10 cellular contexts compared by ENCODE assay signal in the genomic region with DNA sequence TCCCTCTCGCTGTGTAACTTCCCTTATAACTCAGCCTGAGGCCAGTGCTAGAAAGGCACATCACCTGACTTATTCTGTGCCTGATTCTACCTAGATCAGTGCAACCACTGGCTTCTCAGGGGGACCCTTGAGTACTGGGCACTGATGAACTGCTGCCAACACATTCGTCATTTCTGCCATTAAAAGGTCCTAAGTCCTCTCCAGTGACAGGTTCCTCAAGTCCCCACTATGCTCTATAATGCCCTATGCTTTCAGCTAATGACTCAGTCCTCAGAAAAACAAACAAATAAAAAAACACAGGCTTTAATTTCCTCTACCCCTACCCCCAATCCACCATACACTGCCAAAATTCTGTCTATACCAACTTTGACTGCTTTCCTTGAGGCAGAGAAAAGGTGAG. TPM values are rescaled to one million over a fixed set of nuclear protein-coding genes. Genes with fewer than 3 reads are reported as not detected.
A peak's percentile ranks its signal among the peaks of the same experiment; 100 is the strongest.
DNase-seq lines count a peak whose midpoint lies in the region; ATAC-seq and TF ChIP-seq lines count a peak whose summit lies in the region.
"Not testable (repeated sequence)": the region's sequence is repeated elsewhere in the genome, so short reads cannot be mapped to it uniquely, and the experiment has no call there.
"Had no signal": no experiment of that assay in that cellular context is flagged by ENCODE, and none has a peak within 500 bp of the region (broad histone marks: within the 10 kb centered on the region; RNA-seq: fewer than 3 reads in every experiment).

No MANE protein-coding gene starts in this region.

- H3K27me3 ChIP-seq in BLaER1 treated with 17β-estradiol and CSF1 and Interleukin-3, amounts not matched to agents 10 nM and 100 nM; neural progenitor cell: not testable (repeated sequence)

- peaks cover 13% of the 10 kb centered on the region for H3K36me3 Mint-ChIP-seq in T-cell
- H3K36me3 Mint-ChIP-seq in activated CD8-positive, alpha-beta T cell treated with anti-CD3 and anti-CD28 coated beads for 36 hours (ENCODE audit: low read depth); endothelial cell (ENCODE audit: low read depth, unreplicated experiment); neural progenitor cell: not testable (repeated sequence)
- H3K36me3 Mint-ChIP-seq in activated naive CD8-positive, alpha-beta T cell treated with anti-CD3 and anti-CD28 coated beads, Interleukin-2, amount 10 ng/mL, durations not matched to agents 7 days and 5 days: peaks cover 17% of the 10 kb centered on the region

- not testable (repeated sequence) for H3K27me3 Mint-ChIP-seq in T-cell; activated CD8-positive, alpha-beta T cell treated with anti-CD3 and anti-CD28 coated beads for 36 hours; activated naive CD8-positive, alpha-beta T cell treated with anti-CD3 and anti-CD28 coated beads, Interleukin-2, amount 10 ng/mL, durations not matched to agents 7 days and 5 days; endothelial cell (ENCODE audit: unreplicated experiment); neural progenitor cell (ENCODE audit: insufficient read depth, low read depth)

- not testable (repeated sequence) for H3K4me3 Mint-ChIP-seq in T-cell; activated CD8-positive, alpha-beta T cell treated with anti-CD3 and anti-CD28 coated beads for 36 hours; activated naive CD8-positive, alpha-beta T cell treated with anti-CD3 and anti-CD28 coated beads, Interleukin-2, amount 10 ng/mL, durations not matched to agents 7 days and 5 days; endothelial cell (ENCODE audit: unreplicated experiment); neural progenitor cell

- CTCF ChIA-PET in T-cell (lab: Charles Lee); activated CD8-positive, alpha-beta T cell treated with anti-CD3 and anti-CD28 coated beads for 36 hours (lab: Charles Lee): not testable (repeated sequence)

- not testable (repeated sequence) for H3K9me3 Mint-ChIP-seq in T-cell; activated CD8-positive, alpha-beta T cell treated with anti-CD3 and anti-CD28 coated beads for 36 hours; activated naive CD8-positive, alpha-beta T cell treated with anti-CD3 and anti-CD28 coated beads, Interleukin-2, amount 10 ng/mL, durations not matched to agents 7 days and 5 days; endothelial cell (ENCODE audit: unreplicated experiment); neural progenitor cell

- DNase-seq in DMS79 treated with DMSO at 0.1 percent for 48 hours (lab: John Stamatoyannopoulos, UW): peak; percentile 4
- DNase-seq in T-cell; activated CD8-positive, alpha-beta T cell treated with anti-CD3 and anti-CD28 coated beads for 36 hours; activated naive CD8-positive, alpha-beta T cell treated with anti-CD3 and anti-CD28 coated beads, Interleukin-2, amount 10 ng/mL, durations not matched to agents 7 days and 5 days; endothelial cell (ENCODE audit: low spot score); neural progenitor cell (ENCODE audit: low spot score): not testable (repeated sequence)

- H3K4me2 ChIP-seq in BLaER1 treated with 17β-estradiol and CSF1 and Interleukin-3, amounts not matched to agents 10 nM and 100 nM: peak overlapping the region in 9 of 11 experiments; percentile 26 to 56 (median 47); a peak in 15 of 22 replicates
- H3K4me2 ChIP-seq in neural progenitor cell: not testable (repeated sequence)

- peaks cover 21 to 54% (median 45%) of the 10 kb centered on the region in 11 experiments; a peak in 21 of 22 replicates for H3K36me3 ChIP-seq in BLaER1 treated with 17β-estradiol and CSF1 and Interleukin-3, amounts not matched to agents 10 nM and 100 nM
- H3K36me3 ChIP-seq in neural progenitor cell: not testable (repeated sequence)

- not testable (repeated sequence) for H3K4me3 ChIP-seq in BLaER1 treated with 17β-estradiol and CSF1 and Interleukin-3, amounts not matched to agents 10 nM and 100 nM; neural progenitor cell

- POLR2A ChIA-PET in T-cell (lab: Charles Lee); activated CD8-positive, alpha-beta T cell treated with anti-CD3 and anti-CD28 coated beads for 36 hours (lab: Charles Lee); activated naive CD8-positive, alpha-beta T cell treated with anti-CD3 and anti-CD28 coated beads, Interleukin-2, amount 10 ng/mL, durations not matched to agents 7 days and 5 days (lab: Charles Lee): not testable (repeated sequence)

- not testable (repeated sequence) for TF ChIP-seq CTCF in activated CD8-positive, alpha-beta T cell treated with anti-CD3 and anti-CD28 coated beads for 36 hours (IDR thresholded peaks at IDR 0.05); endothelial cell (IDR thresholded peaks at IDR 0.05; ENCODE audit: unreplicated experiment); neural progenitor cell (IDR thresholded peaks at IDR 0.05)

- ATAC-seq in T-cell (replicated peaks in 1 of 4); activated CD8-positive, alpha-beta T cell treated with anti-CD3 and anti-CD28 coated beads for 36 hours; activated naive CD8-positive, alpha-beta T cell treated with anti-CD3 and anti-CD28 coated beads, Interleukin-2, amount 10 ng/mL, durations not matched to agents 7 days and 5 days (ENCODE audit: low read depth): not testable (repeated sequence)

- H3K79me2 ChIP-seq in neural progenitor cell (ENCODE audit: low read depth): not testable (repeated sequence)

- H2AFZ ChIP-seq in neural progenitor cell (replicated peaks): not testable (repeated sequence)

- not testable (repeated sequence) for H3K4me1 Mint-ChIP-seq in T-cell; activated CD8-positive, alpha-beta T cell treated with anti-CD3 and anti-CD28 coated beads for 36 hours (ENCODE audit: low read depth); activated naive CD8-positive, alpha-beta T cell treated with anti-CD3 and anti-CD28 coated beads, Interleukin-2, amount 10 ng/mL, durations not matched to agents 7 days and 5 days; neural progenitor cell
- H3K4me1 Mint-ChIP-seq in endothelial cell (ENCODE audit: unreplicated experiment): peaks cover 14% of the 10 kb centered on the region

- H3K9ac ChIP-seq in BLaER1 treated with 17β-estradiol and CSF1 and Interleukin-3, amounts not matched to agents 10 nM and 100 nM: 0 out of 22 replicates have a peak overlapping the region, but pooled peaks of 1 of the 11 experiments have one; percentile 50
- not testable (repeated sequence) for H3K9ac ChIP-seq in neural progenitor cell

- not testable (repeated sequence) for H3K9me3 ChIP-seq in BLaER1 treated with 17β-estradiol and CSF1 and Interleukin-3, amounts not matched to agents 10 nM and 100 nM (replicated peaks in 1 of 11); neural progenitor cell (ENCODE audit: low read depth)

- intact Hi-C loops in activated CD8-positive, alpha-beta T cell treated with anti-CD3 and anti-CD28 coated beads for 36 hours (cut with micrococcal nuclease): not testable (repeated sequence)

- H3K27ac Mint-ChIP-seq in T-cell (peak overlapping the region; percentile 34 to 44), endothelial cell (ENCODE audit: unreplicated experiment) (peak overlapping the region; percentile 86), neural progenitor cell (peak overlapping the region; percentile 34)
- peak overlapping the region; percentile 9 for H3K27ac Mint-ChIP-seq in activated CD8-positive, alpha-beta T cell treated with anti-CD3 and anti-CD28 coated beads for 36 hours
- peak overlapping the region; percentile 30 for H3K27ac Mint-ChIP-seq in activated naive CD8-positive, alpha-beta T cell treated with anti-CD3 and anti-CD28 coated beads, Interleukin-2, amount 10 ng/mL, durations not matched to agents 7 days and 5 days

- peak overlapping the region in 7 of 11 experiments; percentile 32 to 69 (median 50); a peak in 12 of 22 replicates for H3K27ac ChIP-seq in BLaER1 treated with 17β-estradiol and CSF1 and Interleukin-3, amounts not matched to agents 10 nM and 100 nM
- H3K27ac ChIP-seq in neural progenitor cell: not testable (repeated sequence)

- peaks cover 10 to 21% (median 15%) of the 10 kb centered on the region in 10 experiments; a peak in 19 of 20 replicates for H3K4me1 ChIP-seq in BLaER1 treated with 17β-estradiol and CSF1 and Interleukin-3, amounts not matched to agents 10 nM and 100 nM
- not testable (repeated sequence) for H3K4me1 ChIP-seq in neural progenitor cell

- H3F3A ChIP-seq in neural progenitor cell (ENCODE audit: low read depth): not testable (repeated sequence)

- H4K20me1 ChIP-seq in BLaER1 treated with 17β-estradiol and CSF1 and Interleukin-3, amounts not matched to agents 10 nM and 100 nM; neural progenitor cell (ENCODE audit: low read depth): not testable (repeated sequence)

RNA-seq across cellular contexts. Expression of gene EXOSC6, which starts 28.5 kb away (rescaled TPM):
- 10 to 100 TPM; 32.0 to 35.7 (median 35.4) TPM for total RNA-seq in T-cell
- total RNA-seq in activated CD8-positive, alpha-beta T cell treated with anti-CD3 and anti-CD28 coated beads for 36 hours: 10 to 100 TPM; 23.6 to 25.0 TPM
- total RNA-seq in activated naive CD8-positive, alpha-beta T cell treated with anti-CD3 and anti-CD28 coated beads, Interleukin-2, amount 10 ng/mL, durations not matched to agents 7 days and 5 days: 10 to 100 TPM; 28.8 to 29.4 TPM
- total RNA-seq in endothelial cell (ENCODE audit: unreplicated experiment): 25.1 TPM
- 26.7 and 27.1 TPM in 2 replicates for total RNA-seq in neural progenitor cell (ENCODE audit: low replicate concordance)

RNA-seq across cellular contexts. Expression of gene CLEC18C, which starts 49.6 kb away (rescaled TPM):
- total RNA-seq in T-cell (1 to 10 TPM; 1.2 to 2.1 (median 1.8) TPM), endothelial cell (ENCODE audit: unreplicated experiment) (1.0 TPM), neural progenitor cell (ENCODE audit: low replicate concordance) (0.51 and 3.8 TPM in 2 replicates)
- total RNA-seq in activated CD8-positive, alpha-beta T cell treated with anti-CD3 and anti-CD28 coated beads for 36 hours: not detected
- 1 to 10 TPM in 1 of 2 experiments, under 1 TPM in 1; 0.67 to 1.1 TPM for total RNA-seq in activated naive CD8-positive, alpha-beta T cell treated with anti-CD3 and anti-CD28 coated beads, Interleukin-2, amount 10 ng/mL, durations not matched to agents 7 days and 5 days
- total RNA-seq: Right ventricle myocardium superior, RPMI7951, SK-MEL-5 had no signal

Comparison
In these comparisons a context has a peak if more than half of its experiments do, and no peak if none do; other contexts are left out.
1. H3K27ac Mint-ChIP-seq: peak in every context shown above with its lines; median percentile 86 in endothelial cell; 39 in T-cell; 34 in neural progenitor cell; 30 in activated naive CD8-positive, alpha-beta T cell treated with anti-CD3 and anti-CD28 coated beads, Interleukin-2, amount 10 ng/mL, durations not matched to agents 7 days and 5 days; 9 in activated CD8-positive, alpha-beta T cell treated with anti-CD3 and anti-CD28 coated beads for 36 hours.